In the genomic region with DNA sequence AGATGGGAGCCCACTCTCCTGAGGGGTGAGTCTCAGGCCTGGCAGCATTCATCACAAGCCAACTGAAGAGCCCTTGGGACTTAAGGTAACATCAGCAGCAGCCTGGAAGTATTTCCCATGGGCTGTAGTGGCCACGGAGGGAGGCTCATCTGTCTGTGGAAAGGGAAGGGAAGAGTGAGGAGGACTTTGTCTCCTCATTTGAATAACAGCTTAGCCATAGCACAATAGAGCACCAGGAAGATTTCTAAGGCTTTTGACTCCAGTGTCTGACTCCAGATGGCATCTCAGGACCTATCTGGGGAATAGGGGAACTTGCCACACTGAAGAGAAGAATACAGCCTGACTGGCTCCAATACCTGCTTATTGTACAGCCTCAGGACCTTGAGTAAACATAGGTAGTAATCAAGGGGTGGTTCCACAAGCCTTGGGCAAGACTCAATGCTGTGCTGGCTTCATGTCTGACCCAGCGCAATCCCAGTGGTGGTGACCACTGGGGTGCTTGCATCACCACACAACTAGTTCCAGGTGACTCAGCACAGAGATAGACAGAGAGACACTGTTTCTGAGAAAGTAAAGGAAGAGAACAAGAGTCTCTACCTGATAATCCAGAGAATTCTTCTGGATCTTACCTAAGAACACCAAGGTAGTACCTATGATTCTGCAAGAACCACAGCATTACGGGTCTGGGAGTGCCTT, we compare ENCODE assay signal across 17 cellular contexts.
"Had no signal": no experiment of that assay in that cellular context is flagged by ENCODE, and none has a peak within 500 bp of the region (broad histone marks: within the 10 kb centered on the region; RNA-seq: fewer than 3 reads in every experiment).

No MANE protein-coding gene starts in this region.

- H3K4me3 ChIP-seq: heart right ventricle, vagina had no signal

- DNase-seq: activated CD4-positive, alpha-beta T cell treated with anti-CD3 and anti-CD28 coated beads, Interleukin-2, amount 10 ng/mL, durations not matched to agents 24 days and 14 days; activated CD8-positive, alpha-beta T cell treated with anti-CD3 and anti-CD28 coated beads for 36 hours; activated naive CD4-positive, alpha-beta T cell; activated naive CD8-positive, alpha-beta T cell treated with anti-CD3 and anti-CD28 coated beads for 36 hours; activated T-cell treated with anti-CD3 and anti-CD28 coated beads, Interleukin-2, amount 50 U/mL, for 1 hour; amygdala; caudate nucleus; endodermal cell; erythroblast; heart right ventricle; immature natural killer cell; occipital lobe; retina; stimulated activated CD4-positive, alpha-beta T cell treated with anti-CD3 and anti-CD28 coated beads, Interleukin-12 subunit alpha, Interleukin-12 subunit beta, amount 100 ng/mL, for 4 hours; trophoblast cell had no signal

- ATAC-seq: activated CD8-positive, alpha-beta T cell treated with anti-CD3 and anti-CD28 coated beads for 36 hours; activated T-helper 17 cell treated with anti-CD3 and anti-CD28 coated beads, Interleukin-2, amount 50 U/mL, for 72 hours; heart right ventricle had no signal
